Comparison of ENCODE assay signal across 9 cellular contexts in the genomic region with DNA sequence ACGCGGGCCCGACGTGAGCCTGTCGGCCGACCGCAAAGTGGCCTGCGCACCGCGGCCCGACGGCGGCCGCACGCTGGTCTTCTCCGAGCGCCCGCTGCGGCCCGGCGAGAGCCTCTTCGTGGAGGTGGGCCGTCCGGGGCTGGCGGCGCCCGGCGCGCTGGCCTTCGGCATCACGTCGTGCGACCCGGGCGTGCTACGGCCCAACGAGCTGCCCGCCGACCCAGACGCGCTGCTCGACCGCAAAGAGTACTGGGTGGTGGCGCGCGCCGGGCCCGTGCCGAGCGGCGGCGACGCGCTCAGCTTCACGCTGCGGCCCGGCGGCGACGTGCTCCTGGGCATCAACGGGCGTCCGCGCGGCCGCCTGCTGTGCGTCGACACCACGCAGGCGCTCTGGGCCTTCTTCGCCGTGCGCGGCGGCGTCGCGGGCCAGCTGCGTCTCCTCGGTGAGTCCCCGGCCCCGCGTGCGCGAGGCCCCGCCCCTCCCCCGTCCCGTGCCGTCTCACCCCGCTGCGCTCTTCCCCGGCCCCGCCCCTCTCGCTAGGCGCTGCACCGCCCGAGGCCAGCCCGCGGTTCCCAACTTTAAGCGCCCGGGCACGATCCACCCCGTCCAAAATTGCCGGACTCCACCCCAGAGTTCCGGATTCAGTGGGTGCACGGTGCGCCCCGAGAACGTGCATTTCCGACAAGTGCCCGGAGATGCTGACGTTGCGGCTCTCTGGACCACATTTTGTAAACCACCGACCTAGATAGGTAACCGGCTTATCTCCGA. TPM values are rescaled to one million over a fixed set of nuclear protein-coding genes. Genes with fewer than 3 reads are reported as not detected.
DNase-seq lines count a peak whose midpoint lies in the region; ATAC-seq and FAIRE-seq lines count a peak whose summit lies in the region.
"Had no signal": no experiment of that assay in that cellular context is flagged by ENCODE, and none has a peak within 500 bp of the region (broad histone marks: within the 10 kb centered on the region; RNA-seq: fewer than 3 reads in every experiment).

No MANE protein-coding gene starts in this region.

- no peaks in the 10 kb centered on the region for H3K27me3 ChIP-seq in naive thymus-derived CD4-positive, alpha-beta T cell (ENCODE audit: control insufficient read depth in 2 of 2, insufficient read depth in 2 of 2, low read length in 2 of 2)
- no peaks in the 10 kb centered on the region for H3K27me3 ChIP-seq in small intestine (ENCODE audit: control insufficient read depth in 2 of 2, insufficient read depth in 2 of 2, low read length in 2 of 2)

- no peaks in the 10 kb centered on the region for H3K36me3 ChIP-seq in naive thymus-derived CD4-positive, alpha-beta T cell (ENCODE audit: control insufficient read depth in 2 of 3, insufficient read depth in 3 of 3, low read length in 3 of 3)
- peaks cover 0 to 3% of the 10 kb centered on the region in 2 donors for H3K36me3 ChIP-seq in small intestine (ENCODE audit: control insufficient read depth in 2 of 2, insufficient read depth in 2 of 2, low read length in 2 of 2)

- no peaks in the 10 kb centered on the region for H3K36me3 Mint-ChIP-seq in activated naive CD4-positive, alpha-beta T cell treated with anti-CD3 and anti-CD28 coated beads, Interleukin-2, amount 50 U/mL, for 24 hours
- H3K36me3 Mint-ChIP-seq in naive thymus-derived CD4-positive, alpha-beta T cell, result no peaks in the 10 kb centered on the region

- H3K4me3 Mint-ChIP-seq in activated naive CD4-positive, alpha-beta T cell treated with anti-CD3 and anti-CD28 coated beads, Interleukin-2, amount 50 U/mL, for 24 hours, result peak overlapping the region; percentile 73
- peak overlapping the region; percentile 36 to 88 (median 78) for H3K4me3 Mint-ChIP-seq in naive thymus-derived CD4-positive, alpha-beta T cell

- peaks cover 0 to 8% of the 10 kb centered on the region in 2 donors for H3K4me1 ChIP-seq in naive thymus-derived CD4-positive, alpha-beta T cell (ENCODE audit: control insufficient read depth in 2 of 2, insufficient read depth in 2 of 2, low read length in 2 of 2)
- H3K4me1 ChIP-seq in small intestine (ENCODE audit: control insufficient read depth in 2 of 2, insufficient read depth in 1 of 2, low read depth in 1 of 2, low read length in 1 of 2), result peaks cover 2 to 10% of the 10 kb centered on the region in 2 donors

- H3K27me3 Mint-ChIP-seq in activated naive CD4-positive, alpha-beta T cell treated with anti-CD3 and anti-CD28 coated beads, Interleukin-2, amount 50 U/mL, for 24 hours, result no peaks in the 10 kb centered on the region
- peaks cover 0 to 23% (median 0%) of the 10 kb centered on the region in 5 donors for H3K27me3 Mint-ChIP-seq in naive thymus-derived CD4-positive, alpha-beta T cell

- ATAC-seq in naive thymus-derived CD4-positive, alpha-beta T cell, result peak; percentile 88

- peak overlapping the region; percentile 53 for H3K27ac ChIP-seq in naive thymus-derived CD4-positive, alpha-beta T cell (ENCODE audit: low read depth, low read length)
- no peak overlapping the region for H3K27ac ChIP-seq in small intestine (ENCODE audit: low read depth in 1 of 2, low read length in 1 of 2)

- 61 to 92% (median 79%) methylated on average over 97 to 116 of the region's 116 CpGs for WGBS in small intestine, 3 donors

- H3K27ac Mint-ChIP-seq in activated naive CD4-positive, alpha-beta T cell treated with anti-CD3 and anti-CD28 coated beads, Interleukin-2, amount 50 U/mL, for 24 hours, result peak overlapping the region; percentile 68
- H3K27ac Mint-ChIP-seq in naive thymus-derived CD4-positive, alpha-beta T cell, result peak overlapping the region; percentile 16 to 93 (median 78)

- no peaks in the 10 kb centered on the region for H3K9me3 ChIP-seq in naive thymus-derived CD4-positive, alpha-beta T cell (ENCODE audit: control insufficient read depth in 2 of 3, low read length in 3 of 3)
- no peaks in the 10 kb centered on the region for H3K9me3 ChIP-seq in small intestine (ENCODE audit: control insufficient read depth, low read depth)

- no peak for FAIRE-seq in small intestine (lab: Jason Lieb, UNC)
- FAIRE-seq: colon had no signal

- no peaks in the 10 kb centered on the region for H3K9me3 Mint-ChIP-seq in activated naive CD4-positive, alpha-beta T cell treated with anti-CD3 and anti-CD28 coated beads, Interleukin-2, amount 50 U/mL, for 24 hours
- H3K9me3 Mint-ChIP-seq in naive thymus-derived CD4-positive, alpha-beta T cell, result peaks cover 0 to 4% (median 0%) of the 10 kb centered on the region in 11 donors

- POLR2A ChIA-PET in naive thymus-derived CD4-positive, alpha-beta T cell (lab: Charles Lee), result interaction anchor here (0.9 to 2.1 kb wide), 3 partner anchors 14 to 300 kb away, joined by 4 to 6 read pairs (median 4); partner anchors contain the start of gene ATP6V0E1

- peaks cover 16% of the 10 kb centered on the region for H3K4me1 Mint-ChIP-seq in activated naive CD4-positive, alpha-beta T cell treated with anti-CD3 and anti-CD28 coated beads, Interleukin-2, amount 50 U/mL, for 24 hours
- H3K4me1 Mint-ChIP-seq in naive thymus-derived CD4-positive, alpha-beta T cell, result peaks cover 6 to 21% (median 14%) of the 10 kb centered on the region in 7 donors

- DNase-seq in activated CD4-positive, CD25-positive, alpha-beta regulatory T cell treated with anti-CD3 and anti-CD28 coated beads, Interleukin-2, amount 50 U/mL, for 16 hours (ENCODE audit: low read depth, low spot score), result peak; percentile 33
- DNase-seq in naive thymus-derived CD4-positive, alpha-beta T cell, result peak; percentile 49 to 79 (median 63)
- DNase-seq in stimulated activated naive CD4-positive, alpha-beta T cell (lab: John Stamatoyannopoulos, UW), result peak; percentile 25 to 77 (median 60)
- no peak for DNase-seq in small intestine
- no peak for DNase-seq in mucosa of gallbladder (ENCODE audit: low spot score)
- DNase-seq in NCI-H1930 (lab: John Stamatoyannopoulos, UW), result no peak
- no peak for DNase-seq in dedifferentiated amniotic fluid mesenchymal stem cell (ENCODE audit: extremely low spot score)

- intact Hi-C loops in naive thymus-derived CD4-positive, alpha-beta T cell (cut with micrococcal nuclease), result loop anchor here in 1 of 2 donors (1.0 to 10.0 kb wide), 3 partner anchors 13 to 679 kb away; partner anchors contain the start of gene FBXW11

- H3K4me3 ChIP-seq in naive thymus-derived CD4-positive, alpha-beta T cell (ENCODE audit: low read length), result peak overlapping the region; percentile 38
- no peak overlapping the region for H3K4me3 ChIP-seq in small intestine (ENCODE audit: low read depth in 1 of 2, low read length in 2 of 2)

- CTCF ChIA-PET in naive thymus-derived CD4-positive, alpha-beta T cell (lab: Charles Lee), result interaction anchor here (0.6 to 1.1 kb wide), 4 partner anchors 33 to 88 kb away, joined by 3 to 4 read pairs (median 3); no protein-coding TSS in a partner anchor

RNA-seq across cellular contexts. Expression of gene NEURL1B, which starts 42.8 kb away (rescaled TPM):
- total RNA-seq in naive thymus-derived CD4-positive, alpha-beta T cell, result 1 to 10 TPM in 1 of 5 experiments, under 1 TPM in 4; 0.05 to 3.4 (median 0.34) TPM
- under 1 TPM in 1 of 2 donors, not detected in 1; 0.11 TPM for polyA plus RNA-seq in naive thymus-derived CD4-positive, alpha-beta T cell
- 10 to 100 TPM in 1 of 3 donors, 1 to 10 TPM in 2; 2.7 to 17.8 (median 4.1) TPM for polyA plus RNA-seq in small intestine
- 27.9 TPM for total RNA-seq in mucosa of gallbladder

Comparison
In these comparisons a context has a peak if more than half of its experiments do, and no peak if none do; other contexts are left out.
1. DNase-seq: peak in activated CD4-positive, CD25-positive, alpha-beta regulatory T cell treated with anti-CD3 and anti-CD28 coated beads, Interleukin-2, amount 50 U/mL, for 16 hours (single experiment), naive thymus-derived CD4-positive, alpha-beta T cell (9 of 9) and stimulated activated naive CD4-positive, alpha-beta T cell (6 of 6); none in small intestine (single experiment), mucosa of gallbladder (single experiment), NCI-H1930 (0 of 2) and dedifferentiated amniotic fluid mesenchymal stem cell (single experiment).